8 cellular contexts compared by ENCODE assay signal in genomic region chr3:51391075-51391565, GRCh38. TPM values are rescaled to one million over a fixed set of nuclear protein-coding genes. Genes with fewer than 3 reads are reported as not detected.
DNase-seq lines count a peak whose midpoint lies in the region; ATAC-seq lines count a peak whose summit lies in the region.

A gene with protein sequence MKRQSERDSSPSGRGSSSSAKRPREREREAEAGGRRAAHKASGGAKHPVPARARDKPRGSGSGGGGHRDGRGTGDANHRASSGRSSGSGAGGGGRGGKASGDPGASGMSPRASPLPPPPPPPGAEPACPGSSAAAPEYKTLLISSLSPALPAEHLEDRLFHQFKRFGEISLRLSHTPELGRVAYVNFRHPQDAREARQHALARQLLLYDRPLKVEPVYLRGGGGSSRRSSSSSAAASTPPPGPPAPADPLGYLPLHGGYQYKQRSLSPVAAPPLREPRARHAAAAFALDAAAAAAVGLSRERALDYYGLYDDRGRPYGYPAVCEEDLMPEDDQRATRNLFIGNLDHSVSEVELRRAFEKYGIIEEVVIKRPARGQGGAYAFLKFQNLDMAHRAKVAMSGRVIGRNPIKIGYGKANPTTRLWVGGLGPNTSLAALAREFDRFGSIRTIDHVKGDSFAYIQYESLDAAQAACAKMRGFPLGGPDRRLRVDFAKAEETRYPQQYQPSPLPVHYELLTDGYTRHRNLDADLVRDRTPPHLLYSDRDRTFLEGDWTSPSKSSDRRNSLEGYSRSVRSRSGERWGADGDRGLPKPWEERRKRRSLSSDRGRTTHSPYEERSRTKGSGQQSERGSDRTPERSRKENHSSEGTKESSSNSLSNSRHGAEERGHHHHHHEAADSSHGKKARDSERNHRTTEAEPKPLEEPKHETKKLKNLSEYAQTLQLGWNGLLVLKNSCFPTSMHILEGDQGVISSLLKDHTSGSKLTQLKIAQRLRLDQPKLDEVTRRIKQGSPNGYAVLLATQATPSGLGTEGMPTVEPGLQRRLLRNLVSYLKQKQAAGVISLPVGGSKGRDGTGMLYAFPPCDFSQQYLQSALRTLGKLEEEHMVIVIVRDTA (plus strand): TSS chr3:51391285. CDS start chr3:51391400, 115 bp downstream.

- no peaks in the 10 kb centered on the region for H3K27me3 ChIP-seq in mesenchymal stem cell (ENCODE audit: control insufficient read depth in 1 of 2, insufficient read depth in 1 of 2, low read length in 2 of 2)

- H3K4ac ChIP-seq in mesenchymal stem cell (ENCODE audit: low read depth in 1 of 2, low read length in 2 of 2): peak within 1 kb of the TSS; percentile 79 to 89

- H3K4me1 ChIP-seq in mesenchymal stem cell (ENCODE audit: control insufficient read depth, insufficient read depth, low read depth, low read length): peaks cover 50% of the 10 kb centered on the region

- H3K9me3 Mint-ChIP-seq in effector memory CD8-positive, alpha-beta T cell: no peaks in the 10 kb centered on the region

- peak within 1 kb of the TSS; percentile 81 to 83 for H3K4me3 ChIP-seq in mesenchymal stem cell (ENCODE audit: insufficient read depth in 1 of 2, low read depth in 1 of 2, low read length in 2 of 2)

- H3K23ac ChIP-seq in mesenchymal stem cell (ENCODE audit: low read length in 2 of 2): peak within 1 kb of the TSS in 1 of 2 experiments; percentile 89

- peak within 1 kb of the TSS; percentile 93 for H3K27ac Mint-ChIP-seq in effector memory CD8-positive, alpha-beta T cell

- H2AK5ac ChIP-seq in mesenchymal stem cell (ENCODE audit: low read length, severe bottlenecking): peak within 1 kb of the TSS; percentile 49

- H3K18ac ChIP-seq in mesenchymal stem cell (ENCODE audit: low read depth in 1 of 2, low read length in 2 of 2): peak within 1 kb of the TSS; percentile 84 to 91

- peaks cover 8% of the 10 kb centered on the region for H3K79me1 ChIP-seq in mesenchymal stem cell (replicated peaks; ENCODE audit: low read length, poor library complexity, severe bottlenecking)

- H2AFZ ChIP-seq in mesenchymal stem cell (ENCODE audit: low read depth, low read length): peak within 1 kb of the TSS; percentile 39

- no peak within 1 kb of the TSS for H2BK15ac ChIP-seq in mesenchymal stem cell (ENCODE audit: low read depth, poor library complexity, severe bottlenecking)

- no peak within 1 kb of the TSS for H2BK5ac ChIP-seq in mesenchymal stem cell (ENCODE audit: low read depth, low read length, poor library complexity, severe bottlenecking)

- peaks cover 66 to 74% of the 10 kb centered on the region in 2 experiments for H3K36me3 ChIP-seq in mesenchymal stem cell (ENCODE audit: control insufficient read depth in 1 of 2, insufficient read depth in 2 of 2, low read depth in 1 of 2, low read length in 2 of 2)

- peak within 1 kb of the TSS; percentile 66 for H3K27ac ChIP-seq in mesenchymal stem cell (ENCODE audit: low read length, poor library complexity, severe bottlenecking)

- peaks cover 45 to 57% of the 10 kb centered on the region in 2 donors for H3K4me1 Mint-ChIP-seq in effector memory CD8-positive, alpha-beta T cell (ENCODE audit: low read depth in 2 of 2)

- H3K9me3 ChIP-seq in mesenchymal stem cell (ENCODE audit: control insufficient read depth, low read length): no peaks in the 10 kb centered on the region

- H2BK120ac ChIP-seq in mesenchymal stem cell (ENCODE audit: low read depth, low read length): peak within 1 kb of the TSS; percentile 89

- peak within 1 kb of the TSS; percentile 88 for H3K9ac ChIP-seq in mesenchymal stem cell (ENCODE audit: low read length)

- WGBS in mesenchymal stem cell: 2% methylated on average over 22 of the region's 83 CpGs

- peak within 1 kb of the TSS; percentile 79 to 84 for H3K4me3 Mint-ChIP-seq in effector memory CD8-positive, alpha-beta T cell

- H2BK12ac ChIP-seq in mesenchymal stem cell (ENCODE audit: low read length in 2 of 2): peak within 1 kb of the TSS in 1 of 2 experiments; percentile 35

- peak within 1 kb of the TSS; percentile 92 for H4K8ac ChIP-seq in mesenchymal stem cell (ENCODE audit: low read length)

- DNase-seq in CMK (ENCODE audit: low read depth) (peak; percentile 90), HS-5 (ENCODE audit: low read depth) (peak; percentile 73), NOMO-1 (lab: John Stamatoyannopoulos, UW; ENCODE audit: unreplicated experiment in 2 of 2) (peak; percentile 94 to 96), mesenchymal stem cell (peak; percentile 96)
- DNase-seq in activated CD8-positive, alpha-beta memory T cell treated with anti-CD3 and anti-CD28 coated beads for 4 hours (ENCODE audit: low read depth in 2 of 2): peak; percentile 93 to 94
- peak; percentile 94 to 96 (median 96) for DNase-seq in effector memory CD8-positive, alpha-beta T cell
- DNase-seq in stimulated activated CD8-positive, alpha-beta memory T cell treated with anti-CD3 and anti-CD28 coated beads, Interleukin-15, amount 100 ng/mL, for 1 hour (ENCODE audit: low read depth): peak; percentile 90

- H4K91ac ChIP-seq in mesenchymal stem cell (ENCODE audit: low read length): peak within 1 kb of the TSS; percentile 82

- H3K4me2 ChIP-seq in mesenchymal stem cell (ENCODE audit: low read length, poor library complexity, severe bottlenecking): peak within 1 kb of the TSS; percentile 74

- peak within 1 kb of the TSS in 1 of 2 experiments; percentile 96 for H3K14ac ChIP-seq in mesenchymal stem cell (ENCODE audit: low read length in 2 of 2)

- no peaks in the 10 kb centered on the region for H3K27me3 Mint-ChIP-seq in effector memory CD8-positive, alpha-beta T cell

- peak; percentile 89 for ATAC-seq in GM19467 (IDR thresholded peaks at IDR 0.05; ENCODE audit: unreplicated experiment)
- peak; percentile 89 for ATAC-seq in effector memory CD8-positive, alpha-beta T cell (replicated peaks)

- peaks cover 82% of the 10 kb centered on the region for H3K36me3 Mint-ChIP-seq in effector memory CD8-positive, alpha-beta T cell (ENCODE audit: insufficient read depth)

RNA-seq across cellular contexts. Expression of the gene that starts here (rescaled TPM):
- polyA plus RNA-seq in mesenchymal stem cell (2013, experiment 1 of 2): 26.0 TPM
- 25.4 TPM for polyA plus RNA-seq in mesenchymal stem cell (2013, experiment 2 of 2)

Comparison
In these comparisons a context has a peak if more than half of its experiments do, and no peak if none do; other contexts are left out.
1. Peak in every context shown above with its lines: DNase-seq, ATAC-seq, H3K4me3 ChIP-seq and H3K27ac ChIP-seq.